ENCODE assay signal across 1 cellular context in genomic region chr10:5564537-5565204, GRCh38.
TF ChIP-seq lines count a peak whose summit lies in the region.

No MANE protein-coding gene starts in this region.

TF ChIP-seq in HepG2, 621 proteins besides CTCF, POLR2A, EP300 and RAD21 (continued from another document):
- TF ChIP-seq ZNF639 (CRISPR knock-in tag; conservative IDR thresholded peaks at IDR 0.05): no peak
- no peak for TF ChIP-seq IRF9 (CRISPR knock-in tag; IDR thresholded peaks at IDR 0.05; ENCODE audit: borderline replicate concordance)
- TF ChIP-seq HCFC1 (IDR thresholded peaks at IDR 0.05; ENCODE audit: low read depth, low read length): no peak
- 0 out of 2 replicates have a peak, but pooled peaks have one; percentile 8 for TF ChIP-seq HNF4A (CRISPR knock-in tag; IDR thresholded peaks at IDR 0.05)
- no peak for TF ChIP-seq GZF1 (CRISPR knock-in tag; IDR thresholded peaks at IDR 0.05)
- TF ChIP-seq ZNF263 (CRISPR knock-in tag; IDR thresholded peaks at IDR 0.05): no peak
- TF ChIP-seq U2AF1 (optimal IDR thresholded peaks at IDR 0.05; ENCODE audit: low read depth, low read length): no peak
- no peak for TF ChIP-seq RAD51 (IDR thresholded peaks at IDR 0.05; ENCODE audit: borderline replicate concordance)
- no peak for TF ChIP-seq ZNF33B (CRISPR knock-in tag; IDR thresholded peaks at IDR 0.05)
- no peak for TF ChIP-seq AFF4 (CRISPR knock-in tag; IDR thresholded peaks at IDR 0.05)
- no peak for TF ChIP-seq MAFK (conservative IDR thresholded peaks at IDR 0.05 in 1 of 2, IDR thresholded peaks at IDR 0.05 in 1 of 2; ENCODE audit: low read length in 2 of 2)
- no peak for TF ChIP-seq GPN1 (CRISPR knock-in tag; IDR thresholded peaks at IDR 0.05; ENCODE audit: borderline replicate concordance)
- no peak for TF ChIP-seq ZNF552 (CRISPR knock-in tag; IDR thresholded peaks at IDR 0.05; ENCODE audit: borderline replicate concordance)
